8 cellular contexts compared by ENCODE assay signal in the genomic region with DNA sequence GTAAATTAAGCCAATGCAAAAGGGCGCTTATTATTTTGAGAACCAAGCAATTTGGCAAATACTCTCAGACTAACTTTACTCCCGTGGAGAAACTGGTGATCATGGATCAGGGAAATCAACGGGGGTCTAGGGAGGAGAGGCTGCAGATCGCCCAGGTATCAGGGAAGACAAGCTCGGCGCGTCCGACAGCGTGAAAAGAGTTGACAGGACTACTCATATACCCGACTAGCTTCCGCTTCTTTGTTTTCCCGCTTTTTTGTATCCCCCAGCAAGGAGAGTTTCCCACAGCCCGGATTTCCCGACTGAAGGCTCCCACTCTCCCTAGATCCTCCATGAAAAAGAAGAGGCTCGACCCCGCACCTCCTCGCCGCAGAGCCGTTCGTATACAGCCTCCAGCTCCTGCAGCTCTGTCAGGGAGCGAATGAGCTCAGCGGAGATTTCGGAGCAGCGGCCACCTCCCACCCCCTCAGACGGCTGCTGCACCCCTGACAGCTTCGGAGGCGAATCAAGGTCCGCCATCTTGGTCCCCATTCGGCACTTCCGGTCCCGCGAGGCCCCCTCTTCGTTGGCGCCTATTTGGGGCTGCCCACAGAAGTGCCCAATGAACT. TPM values are rescaled to one million over a fixed set of nuclear protein-coding genes. Genes with fewer than 3 reads are reported as not detected.
DNase-seq lines count a peak whose midpoint lies in the region; ATAC-seq, FAIRE-seq and TF ChIP-seq lines count a peak whose summit lies in the region.

A gene (minus strand): TSS at position 542 of the 608 bp plus-strand sequence. CDS start 11 bp downstream, at position 531.

- TF ChIP-seq CTCF in D721Med (IDR thresholded peaks at IDR 0.05; ENCODE audit: insufficient read depth, missing control alignments) = no peak

- peak within 1 kb of the TSS; percentile 100 for H3K4me3 Mint-ChIP-seq in activated naive CD4-positive, alpha-beta T cell treated with anti-CD3 and anti-CD28 coated beads, Interleukin-2, amount 50 U/mL, for 24 hours

- H3K27ac Mint-ChIP-seq in activated naive CD4-positive, alpha-beta T cell treated with anti-CD3 and anti-CD28 coated beads, Interleukin-2, amount 50 U/mL, for 24 hours = peak within 1 kb of the TSS; percentile 100

- DNase-seq in D721Med (ENCODE audit: insufficient read length, low spot score) = peak; percentile 39
- peak; percentile 90 for DNase-seq in LoVo (ENCODE audit: low spot score)
- peak; percentile 84 for DNase-seq in SKM-1 (lab: John Stamatoyannopoulos, UW; ENCODE audit: unreplicated experiment)
- DNase-seq in glomerular endothelial cell (ENCODE audit: extremely low read depth, low read depth, low spot score) = no peak
- peak; percentile 83 for DNase-seq in occipital lobe (lab: John Stamatoyannopoulos, UW)

- peak; percentile 47 for ATAC-seq in GM21619 (IDR thresholded peaks at IDR 0.05; ENCODE audit: unreplicated experiment)

- no peaks in the 10 kb centered on the region for H3K9me3 Mint-ChIP-seq in activated naive CD4-positive, alpha-beta T cell treated with anti-CD3 and anti-CD28 coated beads, Interleukin-2, amount 50 U/mL, for 24 hours

- peak within 1 kb of the TSS; percentile 82 for H3K27ac ChIP-seq in temporal lobe (ENCODE audit: low read depth, low read length)

- no peaks in the 10 kb centered on the region for H3K27me3 Mint-ChIP-seq in activated naive CD4-positive, alpha-beta T cell treated with anti-CD3 and anti-CD28 coated beads, Interleukin-2, amount 50 U/mL, for 24 hours

- peaks cover 24% of the 10 kb centered on the region for H3K36me3 Mint-ChIP-seq in activated naive CD4-positive, alpha-beta T cell treated with anti-CD3 and anti-CD28 coated beads, Interleukin-2, amount 50 U/mL, for 24 hours

- no peak for FAIRE-seq in D721Med (lab: Jason Lieb, UNC)

- H3K4me1 Mint-ChIP-seq in activated naive CD4-positive, alpha-beta T cell treated with anti-CD3 and anti-CD28 coated beads, Interleukin-2, amount 50 U/mL, for 24 hours = peaks cover 51% of the 10 kb centered on the region

RNA-seq across cellular contexts. Expression of the gene that starts here (rescaled TPM):
- 47.4 and 48.2 TPM in 2 replicates for total RNA-seq in glomerular endothelial cell
- total RNA-seq in occipital lobe = 29.2 TPM
- total RNA-seq in temporal lobe = 27.8 TPM
